In genomic region chr6:121205569-121205968, GRCh38 we compare ENCODE assay signal across 22 cellular contexts.
DNase-seq lines count a peak whose midpoint lies in the region; ATAC-seq and TF ChIP-seq lines count a peak whose summit lies in the region.
"Had no signal": no experiment of that assay in that cellular context is flagged by ENCODE, and none has a peak within 500 bp of the region (broad histone marks: within the 10 kb centered on the region; RNA-seq: fewer than 3 reads in every experiment).

No MANE protein-coding gene starts in this region.

- no peak overlapping the region for H3K27ac ChIP-seq in HUES48 (ENCODE audit: low read depth, low read length)
- no peak overlapping the region for H3K27ac ChIP-seq in uterus
- H3K27ac ChIP-seq: BLaER1, brain microvascular endothelial cell, KMS-11, SJCRH30 had no signal

- no peak for TF ChIP-seq POLR2A in uterus (IDR thresholded peaks at IDR 0.05)
- no peak for TF ChIP-seq POLR2A in erythroblast (IDR thresholded peaks at IDR 0.05; ENCODE audit: low read length)

- H3K9me3 ChIP-seq in HUES48 (ENCODE audit: control insufficient read depth, insufficient read depth, low read length) (no peaks in the 10 kb centered on the region), uterus (no peaks in the 10 kb centered on the region)
- H3K9me3 ChIP-seq: SJCRH30 had no signal

- no peak overlapping the region for H3K4me3 ChIP-seq in HUES48 (ENCODE audit: low read depth, low read length)
- no peak overlapping the region for H3K4me3 ChIP-seq in uterus
- H3K4me3 ChIP-seq: BLaER1, SJCRH30 had no signal

- peak overlapping the region; percentile 12; the same call in 1 of the 2 replicates for H3K9ac ChIP-seq in HUES48 (ENCODE audit: low read depth, low read length)
- H3K9ac ChIP-seq: BLaER1, KMS-11 had no signal

- no peak for DNase-seq in uterus
- no peak for DNase-seq in HT-29 (ENCODE audit: low spot score)
- no peak for DNase-seq in ACHN
- DNase-seq in erythroblast (lab: John Stamatoyannopoulos, UW), result no peak
- DNase-seq: activated CD4-positive, alpha-beta T cell treated with anti-CD3 and anti-CD28 coated beads for 36 hours; activated effector memory CD4-positive, alpha-beta T cell treated with Interleukin-2 at 50 U/mL for 16 hours; brain microvascular endothelial cell; effector memory CD8-positive, alpha-beta T cell; left colon; natural killer cell; NCI-H1930; NCI-H226; right cardiac atrium; stimulated activated CD8-positive, alpha-beta memory T cell treated with anti-CD3 and anti-CD28 coated beads, Interleukin-4, amount 100 ng/mL, for 48 hours; T-helper 1 cell had no signal

- peaks cover 12% of the 10 kb centered on the region; the same call in 1 of the 2 replicates for H3K4me1 ChIP-seq in HUES48 (ENCODE audit: control insufficient read depth, insufficient read depth, low read length)
- no peaks in the 10 kb centered on the region for H3K4me1 ChIP-seq in uterus
- H3K4me1 ChIP-seq: BLaER1, SJCRH30 had no signal

- TF ChIP-seq CTCF in uterus (IDR thresholded peaks at IDR 0.05), result no peak

- intact Hi-C loops in uterus (cut with DNase I; ENCODE audit: low total_unique reads), result no loop called here

- H3K36me3 ChIP-seq in HUES48 (ENCODE audit: control insufficient read depth, insufficient read depth, low read length) (no peaks in the 10 kb centered on the region), uterus (no peaks in the 10 kb centered on the region)
- H3K36me3 ChIP-seq: brain microvascular endothelial cell, SJCRH30 had no signal

- ATAC-seq in GM18517 (IDR thresholded peaks at IDR 0.05; ENCODE audit: unreplicated experiment), result peak; percentile 58
- ATAC-seq in GM21423 (IDR thresholded peaks at IDR 0.05; ENCODE audit: unreplicated experiment), result peak; percentile 55
- peak; percentile 92 for ATAC-seq in HG02981 (IDR thresholded peaks at IDR 0.05; ENCODE audit: unreplicated experiment)
- ATAC-seq: activated CD4-positive, alpha-beta T cell treated with anti-CD3 and anti-CD28 coated beads for 36 hours; effector memory CD8-positive, alpha-beta T cell; left colon; natural killer cell; right cardiac atrium had no signal

- H3K27me3 ChIP-seq in HUES48 (ENCODE audit: control insufficient read depth, insufficient read depth, low read length) (no peaks in the 10 kb centered on the region), uterus (no peaks in the 10 kb centered on the region)
- H3K27me3 ChIP-seq: BLaER1, brain microvascular endothelial cell, SJCRH30 had no signal

- in situ Hi-C loops in ACHN (cut with HindIII; ENCODE audit: low pct_ligation_motif_present, low pct_unique_long_range_greater_than_20kb, low sequenced_read_pairs), result no loop called here
